2 cellular contexts compared by ENCODE assay signal in the genomic region with DNA sequence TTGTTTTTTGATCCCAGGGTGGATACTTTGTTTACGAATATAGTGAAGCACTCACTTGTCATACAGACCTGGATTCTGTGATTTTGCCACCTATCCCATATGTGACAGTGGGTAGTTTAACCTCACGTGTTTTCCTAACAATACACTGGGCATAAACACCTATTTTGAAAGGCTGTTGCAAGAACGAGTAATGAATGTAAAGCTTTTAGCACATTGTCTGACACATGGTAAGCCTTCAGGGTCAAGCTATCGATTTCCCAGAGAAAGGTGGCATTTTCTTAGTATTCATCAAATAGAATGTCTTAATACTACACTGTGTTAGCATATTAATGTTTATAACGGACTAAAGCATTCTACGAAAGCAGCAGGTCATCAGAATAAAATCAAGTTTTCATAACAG.
TF ChIP-seq lines count a peak whose summit lies in the region.

No MANE protein-coding gene starts in this region.

TF ChIP-seq in SK-N-SH, 30 proteins besides CTCF, POLR2A, EP300 and RAD21 (continued from another document):
- 0 out of 2 replicates have a peak, but pooled peaks have one; percentile 3 for TF ChIP-seq PBX3 (IDR thresholded peaks at IDR 0.05)
- no peak for TF ChIP-seq TEAD4 (IDR thresholded peaks at IDR 0.05; ENCODE audit: borderline replicate concordance, insufficient read depth)
- no peak for TF ChIP-seq MAX (IDR thresholded peaks at IDR 0.05; ENCODE audit: low read depth)

TF ChIP-seq in SK-N-SH treated with all-trans-retinoic acid at 6 μM for 48 hours, 23 proteins besides CTCF, POLR2A, EP300 and RAD21 (continued from another document):
- TF ChIP-seq TOX (CRISPR knock-in tag; IDR thresholded peaks at IDR 0.05; ENCODE audit: borderline replicate concordance) (no peak), ZFP30 (CRISPR knock-in tag; IDR thresholded peaks at IDR 0.05) (no peak), POU6F1 (CRISPR knock-in tag; IDR thresholded peaks at IDR 0.05; ENCODE audit: borderline replicate concordance, low read depth) (no peak), TCF4 (CRISPR knock-in tag; IDR thresholded peaks at IDR 0.05; ENCODE audit: borderline replicate concordance) (no peak)
- TF ChIP-seq, protein P1, sequence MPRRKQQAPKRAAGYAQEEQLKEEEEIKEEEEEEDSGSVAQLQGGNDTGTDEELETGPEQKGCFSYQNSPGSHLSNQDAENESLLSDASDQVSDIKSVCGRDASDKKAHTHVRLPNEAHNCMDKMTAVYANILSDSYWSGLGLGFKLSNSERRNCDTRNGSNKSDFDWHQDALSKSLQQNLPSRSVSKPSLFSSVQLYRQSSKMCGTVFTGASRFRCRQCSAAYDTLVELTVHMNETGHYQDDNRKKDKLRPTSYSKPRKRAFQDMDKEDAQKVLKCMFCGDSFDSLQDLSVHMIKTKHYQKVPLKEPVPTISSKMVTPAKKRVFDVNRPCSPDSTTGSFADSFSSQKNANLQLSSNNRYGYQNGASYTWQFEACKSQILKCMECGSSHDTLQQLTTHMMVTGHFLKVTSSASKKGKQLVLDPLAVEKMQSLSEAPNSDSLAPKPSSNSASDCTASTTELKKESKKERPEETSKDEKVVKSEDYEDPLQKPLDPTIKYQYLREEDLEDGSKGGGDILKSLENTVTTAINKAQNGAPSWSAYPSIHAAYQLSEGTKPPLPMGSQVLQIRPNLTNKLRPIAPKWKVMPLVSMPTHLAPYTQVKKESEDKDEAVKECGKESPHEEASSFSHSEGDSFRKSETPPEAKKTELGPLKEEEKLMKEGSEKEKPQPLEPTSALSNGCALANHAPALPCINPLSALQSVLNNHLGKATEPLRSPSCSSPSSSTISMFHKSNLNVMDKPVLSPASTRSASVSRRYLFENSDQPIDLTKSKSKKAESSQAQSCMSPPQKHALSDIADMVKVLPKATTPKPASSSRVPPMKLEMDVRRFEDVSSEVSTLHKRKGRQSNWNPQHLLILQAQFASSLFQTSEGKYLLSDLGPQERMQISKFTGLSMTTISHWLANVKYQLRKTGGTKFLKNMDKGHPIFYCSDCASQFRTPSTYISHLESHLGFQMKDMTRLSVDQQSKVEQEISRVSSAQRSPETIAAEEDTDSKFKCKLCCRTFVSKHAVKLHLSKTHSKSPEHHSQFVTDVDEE (CRISPR knock-in tag; IDR thresholded peaks at IDR 0.05), result no peak
